In the genomic region with DNA sequence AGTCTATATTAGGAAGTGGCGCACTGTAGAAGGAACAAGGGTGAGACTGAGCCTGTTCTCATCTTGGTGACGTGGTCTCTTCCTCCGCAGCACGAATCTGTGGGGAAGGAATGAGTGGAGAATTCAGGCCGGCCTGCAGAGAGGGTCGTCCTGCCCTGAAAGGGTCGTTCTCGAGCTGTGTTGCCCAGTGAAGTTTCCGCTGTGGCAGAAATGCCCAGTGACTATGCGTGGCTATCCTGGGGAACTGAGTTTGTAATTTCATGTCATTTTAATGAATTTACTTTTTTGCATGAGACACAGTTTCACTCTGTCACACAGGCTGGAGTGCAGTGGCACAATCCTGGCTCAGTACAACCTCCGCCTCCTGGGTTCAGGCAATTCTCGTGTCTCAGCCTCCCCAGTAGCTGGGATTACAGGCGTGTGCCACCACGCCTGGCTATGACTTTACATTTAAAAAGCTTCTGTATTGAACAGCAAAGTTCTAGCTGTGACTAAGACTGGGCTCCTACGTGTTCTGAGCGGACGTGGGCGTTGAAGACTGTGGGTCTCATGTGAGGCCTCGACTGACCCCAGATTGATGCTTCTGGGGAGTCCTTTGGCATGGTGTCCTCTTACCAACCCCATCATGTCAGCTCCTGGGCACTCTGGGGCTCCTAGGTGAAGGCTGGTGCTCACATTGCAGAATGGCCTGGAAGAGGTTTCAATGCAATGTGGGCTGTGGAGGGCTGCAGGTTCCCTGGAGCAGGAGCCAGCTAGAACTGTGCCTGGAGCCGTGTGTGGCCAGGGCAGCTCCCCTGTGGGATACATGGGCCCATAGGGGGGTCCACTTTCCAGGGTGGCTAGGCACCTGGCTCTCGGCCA, we compare ENCODE assay signal across 10 cellular contexts. TPM values are rescaled to one million over a fixed set of nuclear protein-coding genes. Genes with fewer than 3 reads are reported as not detected.
DNase-seq lines count a peak whose midpoint lies in the region; ATAC-seq and TF ChIP-seq lines count a peak whose summit lies in the region.
"Had no signal": no experiment of that assay in that cellular context is flagged by ENCODE, and none has a peak within 500 bp of the region (broad histone marks: within the 10 kb centered on the region; RNA-seq: fewer than 3 reads in every experiment).

No MANE protein-coding gene starts in this region.

- H3K4me2 ChIP-seq in BLaER1 (peak overlapping the region; percentile 82), PC-9 (peak overlapping the region; percentile 98), parathyroid adenoma (ENCODE audit: low read length) (peak overlapping the region; percentile 94)

- CTCF ChIA-PET in PC-9 (lab: Charles Lee), result interaction anchor here (0.5 to 1.2 kb wide), 3 partner anchors 9 to 399 kb away, joined by 3 to 5 read pairs (median 3); no protein-coding TSS in a partner anchor

- no peaks in the 10 kb centered on the region for H3K9me3 Mint-ChIP-seq in natural killer cell

- DNase-seq in PC-9 (no peak), epithelial cell of prostate (ENCODE audit: low read depth, low spot score) (no peak), natural killer cell (no peak), DMS53 treated with DMSO at 0.1 percent for 48 hours (lab: John Stamatoyannopoulos, UW; ENCODE audit: unreplicated experiment) (no peak)
- DNase-seq: KG1 had no signal

- H4K20me1 ChIP-seq in BLaER1 (peaks cover 87% of the 10 kb centered on the region), PC-9 (ENCODE audit: insufficient read depth) (peaks cover 9% of the 10 kb centered on the region; the same call in 1 of the 2 replicates)

- H3K4me1 Mint-ChIP-seq in natural killer cell, result peaks cover 41 to 56% of the 10 kb centered on the region in 2 donors

- H3K9me2 ChIP-seq in PC-9 (ENCODE audit: insufficient read depth), result no peaks in the 10 kb centered on the region

- no peak overlapping the region for H3K4me3 ChIP-seq in BLaER1
- no peak overlapping the region for H3K4me3 ChIP-seq in PC-9
- H3K4me3 ChIP-seq in parathyroid adenoma (ENCODE audit: low read depth, low read length), result no peak overlapping the region

- no peak for TF ChIP-seq CTCF in PC-9 (conservative IDR thresholded peaks at IDR 0.05)
- no peak for TF ChIP-seq CTCF in parathyroid adenoma (IDR thresholded peaks at IDR 0.05)
- TF ChIP-seq CTCF in natural killer cell (IDR thresholded peaks at IDR 0.05), result no peak

- H3K4me3 Mint-ChIP-seq in natural killer cell, result no peak overlapping the region

- no peak overlapping the region for H2AFZ ChIP-seq in PC-9
- no peak overlapping the region for H2AFZ ChIP-seq in parathyroid adenoma

- H3K27me3 Mint-ChIP-seq in natural killer cell (ENCODE audit: low read depth in 2 of 2), result no peaks in the 10 kb centered on the region

- H3K36me3 Mint-ChIP-seq in natural killer cell, result no peaks in the 10 kb centered on the region

- no peak for ATAC-seq in natural killer cell
- ATAC-seq in GM19351 (IDR thresholded peaks at IDR 0.05; ENCODE audit: unreplicated experiment), result no peak
- ATAC-seq in HG03439 (IDR thresholded peaks at IDR 0.05; ENCODE audit: unreplicated experiment), result no peak

- peaks cover 45% of the 10 kb centered on the region for H3F3A ChIP-seq in PC-9 (ENCODE audit: insufficient read depth, low read depth)

- peaks cover 57% of the 10 kb centered on the region for H3K79me2 ChIP-seq in PC-9 (ENCODE audit: low read depth)
- peaks cover 27% of the 10 kb centered on the region for H3K79me2 ChIP-seq in parathyroid adenoma

- peak overlapping the region; percentile 52; the same call in 1 of the 2 replicates for H3K9ac ChIP-seq in BLaER1
- H3K9ac ChIP-seq in parathyroid adenoma, result no peak overlapping the region

- H3K36me3 ChIP-seq in BLaER1 (peaks cover 31% of the 10 kb centered on the region), PC-9 (ENCODE audit: low read depth) (no peaks in the 10 kb centered on the region), parathyroid adenoma (ENCODE audit: control insufficient read depth, insufficient read depth, low read length) (no peaks in the 10 kb centered on the region)

- peaks cover 99% of the 10 kb centered on the region for H3K4me1 ChIP-seq in BLaER1
- peaks cover 41% of the 10 kb centered on the region for H3K4me1 ChIP-seq in PC-9 (replicated peaks; ENCODE audit: insufficient read depth)
- peaks cover 39% of the 10 kb centered on the region for H3K4me1 ChIP-seq in parathyroid adenoma

- BruUV-seq in PC-9 (replicated peaks; lab: Mats Ljungman, UMichigan), result TSS peak; percentile 21

- H3K27ac ChIP-seq in BLaER1 (peak overlapping the region; percentile 5; the same call in 1 of the 2 replicates), PC-9 (peak overlapping the region; percentile 82), epithelial cell of prostate (peak overlapping the region; percentile 88), parathyroid adenoma (peak overlapping the region; percentile 88)

- no peaks in the 10 kb centered on the region for H3K27me3 ChIP-seq in BLaER1
- H3K27me3 ChIP-seq in PC-9 (ENCODE audit: insufficient read depth, low read depth), result no peaks in the 10 kb centered on the region
- no peaks in the 10 kb centered on the region for H3K27me3 ChIP-seq in parathyroid adenoma (ENCODE audit: control insufficient read depth, insufficient read depth, low read length)

- peak overlapping the region in 1 of 2 donors; percentile 65 for H3K27ac Mint-ChIP-seq in natural killer cell

- POLR2A ChIA-PET in PC-9 (lab: Charles Lee; ENCODE audit: unreplicated experiment), result no interaction called here

- intact Hi-C loops in PC-9 (cut with micrococcal nuclease; ENCODE audit: unreplicated experiment), result loop anchor here (2.0 to 5.0 kb wide), 4 partner anchors 19 to 161 kb away; a partner anchor contains a TSS
- intact Hi-C loops in natural killer cell (cut with micrococcal nuclease), result no loop called here

- H3K9me3 ChIP-seq in BLaER1, result no peaks in the 10 kb centered on the region
- no peaks in the 10 kb centered on the region for H3K9me3 ChIP-seq in PC-9 (ENCODE audit: insufficient read depth, low read depth)
- no peaks in the 10 kb centered on the region for H3K9me3 ChIP-seq in parathyroid adenoma (ENCODE audit: control insufficient read depth, low read length)

RNA-seq across cellular contexts. Expression of a gene that starts 29.4 kb away (rescaled TPM):
- 11.7 and 13.4 TPM in 2 replicates for total RNA-seq in PC-9 (2021)
- total RNA-seq in natural killer cell, result 10 to 100 TPM; 16.8 to 19.1 (median 18.9) TPM

RNA-seq across cellular contexts. Expression of a gene that starts 30.1 kb away (rescaled TPM):
- total RNA-seq in PC-9 (2021) (95.2 and 124 TPM in 2 replicates), natural killer cell (10 to 100 TPM; 43.4 to 57.0 (median 53.3) TPM)

RNA-seq across cellular contexts. Expression of a gene that starts 30.3 kb away (rescaled TPM):
- total RNA-seq in PC-9 (2021), result 16.1 and 17.3 TPM in 2 replicates
- total RNA-seq in natural killer cell, result 10 to 100 TPM; 11.9 to 12.6 (median 12.1) TPM

RNA-seq across cellular contexts. Expression of a gene that starts 51.9 kb away (rescaled TPM):
- total RNA-seq in PC-9 (2021), result 430 and 537 TPM in 2 replicates
- total RNA-seq in natural killer cell, result under 1 TPM in 2 of 3 donors, not detected in 1; 0.82 to 0.99 TPM
- total RNA-seq: RPMI7951 had no signal

Comparison
In these comparisons a context has a peak if more than half of its experiments do, and no peak if none do; other contexts are left out.
1. H3K27ac ChIP-seq: peak in every context shown above with its lines; median percentile 88 in epithelial cell of prostate; 88 in parathyroid adenoma; 82 in PC-9; 5 in BLaER1.